17 cellular contexts compared by ENCODE assay signal in the genomic region with DNA sequence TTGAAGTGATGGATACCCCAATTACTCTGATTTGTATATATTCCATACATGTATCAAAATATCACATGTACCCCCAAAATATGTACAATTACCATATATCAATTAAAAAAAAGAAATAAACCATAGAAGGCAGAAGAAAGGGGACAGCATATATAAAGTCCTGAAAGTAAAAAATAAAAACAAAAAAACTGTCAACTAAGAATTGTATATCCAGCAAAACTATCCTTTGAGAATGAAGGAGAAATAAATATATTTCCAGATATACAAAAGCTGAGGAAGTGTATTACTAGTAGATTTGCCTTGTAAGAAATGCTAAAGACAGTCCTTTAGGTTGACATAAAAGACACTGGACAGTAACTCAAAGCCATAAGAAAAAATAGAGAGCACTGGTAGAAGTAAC. TPM values are rescaled to one million over a fixed set of nuclear protein-coding genes. Genes with fewer than 3 reads are reported as not detected.
DNase-seq lines count a peak whose midpoint lies in the region; ATAC-seq and TF ChIP-seq lines count a peak whose summit lies in the region.
"Had no signal": no experiment of that assay in that cellular context is flagged by ENCODE, and none has a peak within 500 bp of the region (broad histone marks: within the 10 kb centered on the region; RNA-seq: fewer than 3 reads in every experiment).

No MANE protein-coding gene starts in this region.

- H3K9me3 Mint-ChIP-seq in activated T-helper 17 cell treated with anti-CD3 and anti-CD28 coated beads, Interleukin-2, amount 50 U/mL, for 72 hours: peaks cover 11% of the 10 kb centered on the region
- peaks cover 8 to 72% (median 45%) of the 10 kb centered on the region in 11 donors for H3K9me3 Mint-ChIP-seq in naive thymus-derived CD4-positive, alpha-beta T cell
- peaks cover 11% of the 10 kb centered on the region for H3K9me3 Mint-ChIP-seq in stimulated activated memory B cell treated with anti-CD40 and anti-IgM and Interleukin-4, amounts not matched to agents 10 μg/mL and 1 μg/mL and 100 μg/mL, for 72 hours

- H3K27me3 Mint-ChIP-seq in activated T-helper 17 cell treated with anti-CD3 and anti-CD28 coated beads, Interleukin-2, amount 50 U/mL, for 72 hours: no peaks in the 10 kb centered on the region
- no peaks in the 10 kb centered on the region for H3K27me3 Mint-ChIP-seq in naive thymus-derived CD4-positive, alpha-beta T cell
- no peaks in the 10 kb centered on the region for H3K27me3 Mint-ChIP-seq in stimulated activated memory B cell treated with anti-CD40 and anti-IgM and Interleukin-4, amounts not matched to agents 10 μg/mL and 1 μg/mL and 100 μg/mL, for 72 hours

- H3K4me3 ChIP-seq in naive thymus-derived CD4-positive, alpha-beta T cell (ENCODE audit: low read length): no peak overlapping the region
- H3K4me3 ChIP-seq in left ventricle myocardium inferior: no peak overlapping the region
- H3K4me3 ChIP-seq: A549, BLaER1, GM23338 had no signal

- peaks cover 42 to 49% of the 10 kb centered on the region in 2 donors for H3K4me1 ChIP-seq in naive thymus-derived CD4-positive, alpha-beta T cell (ENCODE audit: control insufficient read depth in 2 of 2, insufficient read depth in 2 of 2, low read length in 2 of 2)
- H3K4me1 ChIP-seq in left ventricle myocardium inferior: no peaks in the 10 kb centered on the region
- H3K4me1 ChIP-seq: A549 had no signal

- H3K9me3 ChIP-seq in naive thymus-derived CD4-positive, alpha-beta T cell (ENCODE audit: control insufficient read depth in 2 of 3, low read length in 3 of 3): peaks cover 0 to 31% (median 6%) of the 10 kb centered on the region in 3 experiments
- H3K9me3 ChIP-seq in left ventricle myocardium inferior (replicated peaks): peaks cover 34% of the 10 kb centered on the region

- TF ChIP-seq CTCF in left ventricle myocardium inferior (IDR thresholded peaks at IDR 0.05; ENCODE audit: borderline replicate concordance): no peak

- no peak for ATAC-seq in activated T-helper 17 cell treated with anti-CD3 and anti-CD28 coated beads, Interleukin-2, amount 50 U/mL, for 72 hours (replicated peaks)
- ATAC-seq in naive thymus-derived CD4-positive, alpha-beta T cell: no peak
- ATAC-seq in stimulated activated memory B cell treated with anti-CD40 and anti-IgM and Interleukin-4, amounts not matched to agents 10 μg/mL and 1 μg/mL and 100 μg/mL, for 72 hours: no peak
- no peak for ATAC-seq in HG03175 (IDR thresholded peaks at IDR 0.05; ENCODE audit: unreplicated experiment)
- ATAC-seq: A549; CD8-positive, alpha-beta T cell; GM23338; HCT116 had no signal

- no peaks in the 10 kb centered on the region for H3K27me3 ChIP-seq in naive thymus-derived CD4-positive, alpha-beta T cell (ENCODE audit: control insufficient read depth in 2 of 2, insufficient read depth in 2 of 2, low read length in 2 of 2)
- no peaks in the 10 kb centered on the region for H3K27me3 ChIP-seq in left ventricle myocardium inferior (ENCODE audit: low read depth)
- H3K27me3 ChIP-seq: BLaER1 had no signal

- CTCF ChIA-PET in naive thymus-derived CD4-positive, alpha-beta T cell (lab: Charles Lee): interaction anchor here (1.1 to 2.3 kb wide), 3 partner anchors 11 to 46 kb away, joined by 3 to 13 read pairs (median 7); no protein-coding TSS in a partner anchor

- no peaks in the 10 kb centered on the region for H3K36me3 ChIP-seq in naive thymus-derived CD4-positive, alpha-beta T cell (ENCODE audit: control insufficient read depth in 2 of 3, insufficient read depth in 3 of 3, low read length in 3 of 3)
- H3K36me3 ChIP-seq in left ventricle myocardium inferior: no peaks in the 10 kb centered on the region

- no peak overlapping the region for H3K27ac ChIP-seq in naive thymus-derived CD4-positive, alpha-beta T cell (ENCODE audit: low read depth, low read length)
- no peak overlapping the region for H3K27ac ChIP-seq in left ventricle myocardium inferior (replicated peaks)
- H3K27ac ChIP-seq: 22Rv1, A549, BLaER1 had no signal

- peaks cover 43% of the 10 kb centered on the region for H3K4me1 Mint-ChIP-seq in activated T-helper 17 cell treated with anti-CD3 and anti-CD28 coated beads, Interleukin-2, amount 50 U/mL, for 72 hours
- H3K4me1 Mint-ChIP-seq in naive thymus-derived CD4-positive, alpha-beta T cell: peaks cover 39 to 78% (median 62%) of the 10 kb centered on the region in 7 donors
- peaks cover 66% of the 10 kb centered on the region for H3K4me1 Mint-ChIP-seq in stimulated activated memory B cell treated with anti-CD40 and anti-IgM and Interleukin-4, amounts not matched to agents 10 μg/mL and 1 μg/mL and 100 μg/mL, for 72 hours
- H3K4me1 Mint-ChIP-seq: GM23338 had no signal

- H3K4me3 Mint-ChIP-seq in activated T-helper 17 cell treated with anti-CD3 and anti-CD28 coated beads, Interleukin-2, amount 50 U/mL, for 72 hours: no peak overlapping the region
- peak overlapping the region in 4 of 10 donors; percentile 12 to 32 (median 15) for H3K4me3 Mint-ChIP-seq in naive thymus-derived CD4-positive, alpha-beta T cell
- H3K4me3 Mint-ChIP-seq in stimulated activated memory B cell treated with anti-CD40 and anti-IgM and Interleukin-4, amounts not matched to agents 10 μg/mL and 1 μg/mL and 100 μg/mL, for 72 hours: no peak overlapping the region
- H3K4me3 Mint-ChIP-seq: CD14-positive monocyte; CD8-positive, alpha-beta T cell; GM23338 had no signal

- peak overlapping the region; percentile 17 for H3K27ac Mint-ChIP-seq in activated T-helper 17 cell treated with anti-CD3 and anti-CD28 coated beads, Interleukin-2, amount 50 U/mL, for 72 hours
- peak overlapping the region in 6 of 9 donors; percentile 42 to 78 (median 59) for H3K27ac Mint-ChIP-seq in naive thymus-derived CD4-positive, alpha-beta T cell
- H3K27ac Mint-ChIP-seq in stimulated activated memory B cell treated with anti-CD40 and anti-IgM and Interleukin-4, amounts not matched to agents 10 μg/mL and 1 μg/mL and 100 μg/mL, for 72 hours: peak overlapping the region; percentile 72
- H3K27ac Mint-ChIP-seq: CD14-positive monocyte, GM23338 had no signal

- POLR2A ChIA-PET in naive thymus-derived CD4-positive, alpha-beta T cell (lab: Charles Lee): interaction anchor here (0.7 to 25.7 kb wide), 5 partner anchors 10 to 279 kb away, joined by 3 to 1138 read pairs (median 5); a partner anchor contains a TSS

- H3K36me3 Mint-ChIP-seq in activated T-helper 17 cell treated with anti-CD3 and anti-CD28 coated beads, Interleukin-2, amount 50 U/mL, for 72 hours (ENCODE audit: low read depth): peaks cover 39% of the 10 kb centered on the region
- peaks cover 14 to 67% (median 35%) of the 10 kb centered on the region in 5 donors for H3K36me3 Mint-ChIP-seq in naive thymus-derived CD4-positive, alpha-beta T cell
- peaks cover 38% of the 10 kb centered on the region for H3K36me3 Mint-ChIP-seq in stimulated activated memory B cell treated with anti-CD40 and anti-IgM and Interleukin-4, amounts not matched to agents 10 μg/mL and 1 μg/mL and 100 μg/mL, for 72 hours

- intact Hi-C loops in naive thymus-derived CD4-positive, alpha-beta T cell (cut with micrococcal nuclease): no loop called here
- intact Hi-C loops in left ventricle myocardium inferior (cut with micrococcal nuclease): no loop called here

- peak; percentile 4 for DNase-seq in DMS53 (lab: John Stamatoyannopoulos, UW)
- no peak for DNase-seq in DMS53 treated with DMSO at 0.1 percent for 48 hours (lab: John Stamatoyannopoulos, UW; ENCODE audit: unreplicated experiment)
- no peak for DNase-seq in naive thymus-derived CD4-positive, alpha-beta T cell
- DNase-seq in left ventricle myocardium inferior: no peak
- no peak for DNase-seq in stimulated activated CD4-positive, alpha-beta T cell treated with anti-CD3 and anti-CD28 coated beads, Interleukin-1b, Interleukin-23, amount 100 ng/mL, for 48 hours
- DNase-seq: AML-193; Calu3; CD8-positive, alpha-beta T cell had no signal

RNA-seq across cellular contexts. Expression of a gene that starts 9.3 kb away (rescaled TPM):
- 100 to 1,000 TPM in 1 of 2 donors, 10 to 100 TPM in 1; 47.5 to 113 TPM for total RNA-seq in activated T-helper 17 cell treated with anti-CD3 and anti-CD28 coated beads, Interleukin-2, amount 50 U/mL, for 72 hours
- 100 to 1,000 TPM; 246 to 576 (median 431) TPM for total RNA-seq in naive thymus-derived CD4-positive, alpha-beta T cell
- polyA plus RNA-seq in naive thymus-derived CD4-positive, alpha-beta T cell: 100 to 1,000 TPM; 532 to 813 TPM
- total RNA-seq in left ventricle myocardium inferior: 3.1 TPM

Comparison
In these comparisons a context has a peak if more than half of its experiments do, and no peak if none do; other contexts are left out.
1. H3K27ac Mint-ChIP-seq: peak in every context shown above with its lines; median percentile 72 in stimulated activated memory B cell treated with anti-CD40 and anti-IgM and Interleukin-4, amounts not matched to agents 10 μg/mL and 1 μg/mL and 100 μg/mL, for 72 hours; 59 in naive thymus-derived CD4-positive, alpha-beta T cell; 17 in activated T-helper 17 cell treated with anti-CD3 and anti-CD28 coated beads, Interleukin-2, amount 50 U/mL, for 72 hours.
2. RNA of a gene that starts 9.3 kb away (total RNA-seq): 246 to 576 TPM in naive thymus-derived CD4-positive, alpha-beta T cell and 47.5 to 113 TPM in activated T-helper 17 cell treated with anti-CD3 and anti-CD28 coated beads, Interleukin-2, amount 50 U/mL, for 72 hours; 3.1 TPM in left ventricle myocardium inferior (single experiment); every median in the first group is over 10 times any median in the second.